ENCODE assay signal across 16 cellular contexts in genomic region chr11:45610627-45611026, GRCh38.
"Had no signal": no experiment of that assay in that cellular context is flagged by ENCODE, and none has a peak within 500 bp of the region (broad histone marks: within the 10 kb centered on the region; RNA-seq: fewer than 3 reads in every experiment).

No MANE protein-coding gene starts in this region.

- H3K4me1 ChIP-seq: sigmoid colon, testis had no signal

- H3K36me3 Mint-ChIP-seq: mesothelial cell of epicardium had no signal

- H3K27ac Mint-ChIP-seq: effector memory CD8-positive, alpha-beta T cell; mesothelial cell of epicardium; nephron progenitor cell; stimulated activated naive CD8-positive, alpha-beta T cell treated with anti-CD3 and anti-CD28 coated beads, Interleukin-15, amount 100 ng/mL, for 72 hours had no signal

- H3K4me3 ChIP-seq: sigmoid colon, testis had no signal

- H3K27me3 ChIP-seq: testis had no signal

- H3K4me3 Mint-ChIP-seq: activated T-cell treated with anti-CD3 and anti-CD28 coated beads, Interleukin-2, amount 50 U/mL, for 4 hours; effector memory CD8-positive, alpha-beta T cell; mesothelial cell of epicardium; nephron progenitor cell; stimulated activated naive CD8-positive, alpha-beta T cell treated with anti-CD3 and anti-CD28 coated beads, Interleukin-15, amount 100 ng/mL, for 72 hours had no signal

- H3K27ac ChIP-seq: epithelial cell of prostate, sigmoid colon, testis had no signal

- DNase-seq: activated CD4-positive, alpha-beta T cell treated with anti-CD3 and anti-CD28 coated beads for 1 hour; activated CD4-positive, alpha-beta T cell treated with anti-CD3 and anti-CD28 coated beads, Interleukin-2, amount 50 U/mL, for 4 hours; activated effector memory CD4-positive, alpha-beta T cell treated with Interleukin-2 at 50 U/mL for 16 hours; activated naive CD4-positive, alpha-beta T cell treated with anti-CD3 and anti-CD28 coated beads, Interleukin-2, amount 50 U/mL, for 16 hours; activated T-cell treated with anti-CD3 and anti-CD28 coated beads, Interleukin-2, amount 50 U/mL, for 4 hours; dermis blood vessel endothelial cell; effector memory CD8-positive, alpha-beta T cell; foreskin melanocyte; nephron progenitor cell; sigmoid colon; stimulated activated CD4-positive, alpha-beta T cell treated with anti-CD3 and anti-CD28 coated beads, Interleukin-1b, Interleukin-23, amount 100 ng/mL, for 48 hours; stimulated activated naive CD8-positive, alpha-beta T cell treated with anti-CD3 and anti-CD28 coated beads, Interleukin-15, amount 100 ng/mL, for 72 hours; T-helper 9 cell; testis had no signal

- H3K4me1 Mint-ChIP-seq: mesothelial cell of epicardium; stimulated activated naive CD8-positive, alpha-beta T cell treated with anti-CD3 and anti-CD28 coated beads, Interleukin-15, amount 100 ng/mL, for 72 hours had no signal

- H3K9me3 ChIP-seq: sigmoid colon, testis had no signal

- H3K9me3 Mint-ChIP-seq: activated T-cell treated with anti-CD3 and anti-CD28 coated beads, Interleukin-2, amount 50 U/mL, for 4 hours; mesothelial cell of epicardium; nephron progenitor cell; stimulated activated naive CD8-positive, alpha-beta T cell treated with anti-CD3 and anti-CD28 coated beads, Interleukin-15, amount 100 ng/mL, for 72 hours had no signal

- H3K36me3 ChIP-seq: sigmoid colon had no signal
